ENCODE assay signal across 24 cellular contexts in the genomic region with DNA sequence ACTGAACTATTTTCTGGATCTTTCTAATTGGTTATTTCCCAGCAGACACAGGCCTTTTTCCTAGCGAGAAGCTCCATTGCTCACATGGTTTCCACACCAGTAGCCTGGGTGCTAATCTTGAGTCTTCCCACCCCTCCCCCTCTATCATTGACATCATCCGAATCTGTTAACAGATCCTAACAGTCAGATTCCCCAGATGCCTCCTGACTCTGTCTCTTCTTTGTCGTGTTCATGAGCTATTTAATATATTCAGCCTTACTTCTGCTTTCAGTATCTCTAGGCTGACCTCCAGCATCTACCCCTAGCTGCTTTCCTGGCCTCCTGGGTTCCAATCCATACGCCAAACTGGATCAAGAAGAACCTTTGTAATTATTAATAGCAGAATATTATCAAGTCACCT.
A peak's percentile ranks its signal among the peaks of the same experiment; 100 is the strongest.
DNase-seq lines count a peak whose midpoint lies in the region; ATAC-seq, FAIRE-seq and TF ChIP-seq lines count a peak whose summit lies in the region.
"Had no signal": no experiment of that assay in that cellular context is flagged by ENCODE, and none has a peak within 500 bp of the region (broad histone marks: within the 10 kb centered on the region; RNA-seq: fewer than 3 reads in every experiment).

No MANE protein-coding gene starts in this region.

- H3K4me1 ChIP-seq in GM12878 (ENCODE audit: control insufficient read depth, insufficient read depth, low read length) (no peaks in the 10 kb centered on the region), trophoblast cell (ENCODE audit: control insufficient read depth in 1 of 2, insufficient read depth in 2 of 2, low read length in 2 of 2) (peaks cover 0 to 3% of the 10 kb centered on the region in 2 experiments), OCI-LY7 (ENCODE audit: insufficient read depth, low read length, poor library complexity, severe bottlenecking) (no peaks in the 10 kb centered on the region), thyroid gland (no peaks in the 10 kb centered on the region)
- H3K4me1 ChIP-seq: BLaER1 treated with 17β-estradiol and CSF1 and Interleukin-3, amounts not matched to agents 10 nM and 100 nM; esophagus muscularis mucosa; foreskin keratinocyte; heart right ventricle; pancreas had no signal

- H2BK5ac ChIP-seq in trophoblast cell (ENCODE audit: low read depth, low read length, poor library complexity) = no peak overlapping the region

- no peak overlapping the region for H4K8ac ChIP-seq in trophoblast cell (ENCODE audit: low read depth, low read length)

- ATAC-seq in GM18867 (IDR thresholded peaks at IDR 0.05; ENCODE audit: unreplicated experiment) (peak; percentile 62), HG02884 (IDR thresholded peaks at IDR 0.05; ENCODE audit: unreplicated experiment) (peak; percentile 72), GM12878 (peak; percentile 60)
- ATAC-seq: foreskin keratinocyte, heart right ventricle, K562, left cardiac atrium, pancreas had no signal

- H2BK12ac ChIP-seq in trophoblast cell (ENCODE audit: low read length) = no peak overlapping the region

- TF ChIP-seq POLR2A in GM12878 (IDR thresholded peaks at IDR 0.05; ENCODE audit: low read depth, low read length) (no peak), thyroid gland (IDR thresholded peaks at IDR 0.05) (no peak)

- H3K79me2 ChIP-seq in GM12878 (ENCODE audit: control insufficient read depth, insufficient read depth, low read length) (no peaks in the 10 kb centered on the region), trophoblast cell (ENCODE audit: control insufficient read depth, insufficient read depth, low read length, poor library complexity) (no peaks in the 10 kb centered on the region), OCI-LY7 (ENCODE audit: insufficient read depth, low read depth, low read length) (no peaks in the 10 kb centered on the region)

- CTCF ChIA-PET in GM12878 (lab: Yijun Ruan, JAX) = interaction anchor here (0.7 to 1.4 kb wide), 3 partner anchors 11 to 127 kb away, joined by 3 to 8 read pairs (median 5); no protein-coding TSS in a partner anchor
- CTCF ChIA-PET in OCI-LY7 (lab: Charles Lee; ENCODE audit: unreplicated experiment) = interaction anchor here (0.7 kb wide), 1 partner anchor 15 kb away, joined by 5 read pairs; no protein-coding TSS in a partner anchor

- DNase-seq in GM12878 (ENCODE audit: low read depth, low spot score) = no peak
- DNase-seq in trophoblast cell = peak; percentile 73 to 75
- DNase-seq in NCI-H345 treated with DMSO at 0.1 percent for 48 hours (lab: John Stamatoyannopoulos, UW; ENCODE audit: unreplicated experiment) = no peak
- no peak for DNase-seq in GM03348 (ENCODE audit: low spot score)
- no peak for DNase-seq in OCI-LY7 (ENCODE audit: low spot score)
- DNase-seq in thyroid gland = no peak
- DNase-seq: activated naive CD4-positive, alpha-beta T cell treated with anti-CD3 and anti-CD28 coated beads, Interleukin-2, amount 10 ng/mL, durations not matched to agents 7 days and 5 days; amygdala; DMS79; foreskin keratinocyte; heart right ventricle; left cardiac atrium; NCI-H1105; NCI-H1930; pancreas; retina; spleen had no signal

- BruUV-seq in GM12878 (replicated peaks; lab: Mats Ljungman, UMichigan) = no TSS peak
- BruUV-seq in OCI-LY7 (replicated peaks; lab: Mats Ljungman, UMichigan) = no TSS peak

- H3K9me3 ChIP-seq in GM12878 (replicated peaks; ENCODE audit: control insufficient read depth, insufficient read depth, low read length) (no peaks in the 10 kb centered on the region), trophoblast cell (ENCODE audit: insufficient read depth, low read depth, low read length) (no peaks in the 10 kb centered on the region), OCI-LY7 (ENCODE audit: low read length) (no peaks in the 10 kb centered on the region), thyroid gland (no peaks in the 10 kb centered on the region)
- H3K9me3 ChIP-seq: BLaER1 treated with 17β-estradiol and CSF1 and Interleukin-3, amounts not matched to agents 10 nM and 100 nM; esophagus muscularis mucosa; heart right ventricle; pancreas; spleen had no signal

- no peak overlapping the region for H3K27ac ChIP-seq in GM12878 (ENCODE audit: control insufficient read depth, insufficient read depth)
- H3K27ac ChIP-seq in trophoblast cell (ENCODE audit: low read depth, low read length) = no peak overlapping the region
- H3K27ac ChIP-seq in OCI-LY7 (ENCODE audit: low read depth, low read length, poor library complexity, severe bottlenecking) = no peak overlapping the region
- H3K27ac ChIP-seq in thyroid gland = no peak overlapping the region
- H3K27ac ChIP-seq: BLaER1 treated with 17β-estradiol and CSF1 and Interleukin-3, amounts not matched to agents 10 nM and 100 nM; coronary artery; esophagus muscularis mucosa; foreskin keratinocyte; heart right ventricle; pancreas; spleen had no signal

- POLR2A ChIA-PET in GM12878 (lab: Charles Lee) (interaction anchor here (0.6 kb wide), 2 partner anchors 75 to 824 kb away, joined by 4 read pairs; no protein-coding TSS in a partner anchor), OCI-LY7 (lab: Charles Lee) (interaction anchor here (0.7 kb wide), 1 partner anchor 172 kb away, joined by 4 read pairs; no protein-coding TSS in a partner anchor)

- TF ChIP-seq RAD21 in GM12878 (IDR thresholded peaks at IDR 0.05; ENCODE audit: insufficient read depth, low read depth, low read length) = no peak

- H4K12ac ChIP-seq in trophoblast cell (ENCODE audit: low read depth, low read length) = no peak overlapping the region

- H3K9ac ChIP-seq in GM12878 (ENCODE audit: control insufficient read depth, insufficient read depth, low read length) (no peak overlapping the region), trophoblast cell (ENCODE audit: low read length) (no peak overlapping the region)
- H3K9ac ChIP-seq: BLaER1 treated with 17β-estradiol and CSF1 and Interleukin-3, amounts not matched to agents 10 nM and 100 nM had no signal

- RAD21 ChIA-PET in GM12878 (lab: Charles Lee; ENCODE audit: unreplicated experiment) = interaction anchor here (0.7 to 2.3 kb wide), 5 partner anchors 15 to 292 kb away, joined by 3 to 7 read pairs (median 4); no protein-coding TSS in a partner anchor

- no peak overlapping the region for H2AK5ac ChIP-seq in trophoblast cell (ENCODE audit: low read length)

- no peaks in the 10 kb centered on the region for H3K9me2 ChIP-seq in OCI-LY7 (ENCODE audit: insufficient read depth, low read length)

- no peak overlapping the region for H3K4me2 ChIP-seq in GM12878 (ENCODE audit: control insufficient read depth, insufficient read depth)
- H3K4me2 ChIP-seq in trophoblast cell (ENCODE audit: low read length) = no peak overlapping the region
- no peak overlapping the region for H3K4me2 ChIP-seq in OCI-LY7 (ENCODE audit: low read length)
- H3K4me2 ChIP-seq: BLaER1 treated with 17β-estradiol and CSF1 and Interleukin-3, amounts not matched to agents 10 nM and 100 nM had no signal

- H4K20me1 ChIP-seq in GM12878 (ENCODE audit: control insufficient read depth, insufficient read depth) (no peaks in the 10 kb centered on the region), OCI-LY7 (ENCODE audit: insufficient read depth, low read length) (no peaks in the 10 kb centered on the region)
- H4K20me1 ChIP-seq: BLaER1 treated with 17β-estradiol and CSF1 and Interleukin-3, amounts not matched to agents 10 nM and 100 nM had no signal

- in situ Hi-C loops in GM12878 (cut with MboI) = no loop called here

- H3K36me3 ChIP-seq in GM12878 (ENCODE audit: control insufficient read depth in 2 of 2, insufficient read depth in 2 of 2, low read length in 1 of 2) (no peaks in the 10 kb centered on the region), trophoblast cell (ENCODE audit: control insufficient read depth in 1 of 2, insufficient read depth in 2 of 2, low read length in 2 of 2) (no peaks in the 10 kb centered on the region), OCI-LY7 (ENCODE audit: insufficient read depth, low read length) (no peaks in the 10 kb centered on the region), thyroid gland (no peaks in the 10 kb centered on the region)
- H3K36me3 ChIP-seq: BLaER1 treated with 17β-estradiol and CSF1 and Interleukin-3, amounts not matched to agents 10 nM and 100 nM; esophagus muscularis mucosa; heart right ventricle; pancreas; spleen had no signal

- no peaks in the 10 kb centered on the region for H3K79me1 ChIP-seq in trophoblast cell (ENCODE audit: low read length)

- no peak overlapping the region for H2BK120ac ChIP-seq in trophoblast cell (ENCODE audit: insufficient read depth, low read length, poor library complexity)

- FAIRE-seq in GM12878 (lab: Jason Lieb, UNC) = no peak
- FAIRE-seq: bronchial epithelial cell, K562, pancreas had no signal

- H2AFZ ChIP-seq in GM12878 (ENCODE audit: control insufficient read depth, low read depth, low read length) = peak overlapping the region; percentile 46
- no peak overlapping the region for H2AFZ ChIP-seq in trophoblast cell (ENCODE audit: insufficient read depth, low read length, poor library complexity)
- no peak overlapping the region for H2AFZ ChIP-seq in OCI-LY7 (ENCODE audit: low read length)

- H3K14ac ChIP-seq in trophoblast cell (ENCODE audit: low read length) = no peak overlapping the region

- no peaks in the 10 kb centered on the region for H3K27me3 ChIP-seq in GM12878 (replicated peaks in 1 of 2; ENCODE audit: control insufficient read depth in 2 of 2, insufficient read depth in 2 of 2, low read length in 1 of 2)
- no peaks in the 10 kb centered on the region for H3K27me3 ChIP-seq in trophoblast cell (ENCODE audit: insufficient read depth, low read length)
- no peaks in the 10 kb centered on the region for H3K27me3 ChIP-seq in thyroid gland
- H3K27me3 ChIP-seq: BLaER1 treated with 17β-estradiol and CSF1 and Interleukin-3, amounts not matched to agents 10 nM and 100 nM; esophagus muscularis mucosa; foreskin keratinocyte; pancreas; spleen had no signal

- no peak overlapping the region for H3K4me3 ChIP-seq in GM12878
- H3K4me3 ChIP-seq in trophoblast cell (ENCODE audit: low read depth, low read length) = no peak overlapping the region
- no peak overlapping the region for H3K4me3 ChIP-seq in OCI-LY7 (ENCODE audit: low read depth, low read length, poor library complexity, severe bottlenecking)
- no peak overlapping the region for H3K4me3 ChIP-seq in thyroid gland (replicated peaks in 1 of 3)
- H3K4me3 ChIP-seq: BLaER1 treated with 17β-estradiol and CSF1 and Interleukin-3, amounts not matched to agents 10 nM and 100 nM; coronary artery; esophagus muscularis mucosa; heart right ventricle; K562; pancreas; spleen had no signal

- intact Hi-C loops in GM12878 (cut with micrococcal nuclease; ENCODE audit: unreplicated experiment) = no loop called here
- intact Hi-C loops in OCI-LY7 (cut with micrococcal nuclease; ENCODE audit: unreplicated experiment) = no loop called here
- intact Hi-C loops in thyroid gland (cut with DNase I) = no loop called here

- no peak for TF ChIP-seq EP300 in GM12878 (IDR thresholded peaks at IDR 0.05; ENCODE audit: borderline replicate concordance in 1 of 2, control insufficient read depth in 1 of 2, low read depth in 2 of 2, low read length in 2 of 2)

- WGBS in GM12878 (ENCODE audit: insufficient coverage, insufficient replicate concordance, low lambda C conversion rate, missing lambda C conversion rate) = 49% methylated on average over 4 of the region's 4 CpGs
- no CpG with 5 or more reads among the region's 4 CpGs for WGBS in trophoblast cell (ENCODE audit: extremely low coverage, insufficient coverage, insufficient read length)
- WGBS in thyroid gland, 2 donors = 87 to 88% methylated on average over 4 of the region's 4 CpGs

- H3K4ac ChIP-seq in trophoblast cell (ENCODE audit: low read depth, low read length) = no peak overlapping the region

- SMC1A ChIA-PET in GM12878 (lab: Charles Lee; ENCODE audit: uncharacterized antibody, unreplicated experiment) = interaction anchor here (0.9 to 2.2 kb wide), 4 partner anchors 9 to 133 kb away, joined by 3 to 5 read pairs (median 4); no protein-coding TSS in a partner anchor

- no peak overlapping the region for H3K23ac ChIP-seq in trophoblast cell (ENCODE audit: low read length)

- H4K91ac ChIP-seq in trophoblast cell (ENCODE audit: low read depth, low read length) = no peak overlapping the region

- H3K18ac ChIP-seq in trophoblast cell (ENCODE audit: low read length) = no peak overlapping the region

- TF ChIP-seq CTCF in GM12878 (IDR thresholded peaks at IDR 0.05 in 2 of 3, conservative IDR thresholded peaks at IDR 0.05 in 1 of 3; ENCODE audit: control insufficient read depth in 2 of 3, extremely low read depth in 1 of 3, insufficient read depth in 1 of 3, low read depth in 3 of 3, low read length in 3 of 3) = no peak
- no peak for TF ChIP-seq CTCF in OCI-LY7 (conservative IDR thresholded peaks at IDR 0.05; ENCODE audit: low read length)
- TF ChIP-seq CTCF in thyroid gland (IDR thresholded peaks at IDR 0.05) = no peak

Comparison
In these comparisons a context has a peak if more than half of its experiments do, and no peak if none do; other contexts are left out.
1. DNase-seq: peak in trophoblast cell (2 of 2); none in GM12878 (single experiment), NCI-H345 treated with DMSO at 0.1 percent for 48 hours (single experiment), GM03348 (single experiment), OCI-LY7 (single experiment) and thyroid gland (0 of 2).
2. Peak in every context shown above with its lines, with median percentiles within 50 percentile points of each other: ATAC-seq.